14 cellular contexts compared by ENCODE assay signal in genomic region chr12:47193066-47193465, GRCh38.
DNase-seq lines count a peak whose midpoint lies in the region; ATAC-seq and TF ChIP-seq lines count a peak whose summit lies in the region.
"Had no signal": no experiment of that assay in that cellular context is flagged by ENCODE, and none has a peak within 500 bp of the region (broad histone marks: within the 10 kb centered on the region; RNA-seq: fewer than 3 reads in every experiment).

No MANE protein-coding gene starts in this region.

- H3K36me3 Mint-ChIP-seq in activated CD4-positive, alpha-beta T cell treated with anti-CD3 and anti-CD28 coated beads, Interleukin-2, amount 10 ng/mL, durations not matched to agents 7 days and 5 days (ENCODE audit: low read depth) = peaks cover 53% of the 10 kb centered on the region
- H3K36me3 Mint-ChIP-seq in activated T-helper 17 cell treated with anti-CD3 and anti-CD28 coated beads, Interleukin-2, amount 50 U/mL, for 72 hours (ENCODE audit: low read depth) = peaks cover 27% of the 10 kb centered on the region
- peaks cover 10% of the 10 kb centered on the region for H3K36me3 Mint-ChIP-seq in natural killer cell treated with Interleukin-12 subunit alpha and Interleukin-12 subunit beta and Interleukin-15 and Interleukin-18, amount 100 ng/mL, for 72 hours

- H3K27ac Mint-ChIP-seq in activated CD4-positive, alpha-beta T cell treated with anti-CD3 and anti-CD28 coated beads, Interleukin-2, amount 10 ng/mL, durations not matched to agents 7 days and 5 days = peak overlapping the region; percentile 88
- peak overlapping the region; percentile 91 for H3K27ac Mint-ChIP-seq in activated T-helper 17 cell treated with anti-CD3 and anti-CD28 coated beads, Interleukin-2, amount 50 U/mL, for 72 hours
- peak overlapping the region; percentile 95 to 98 for H3K27ac Mint-ChIP-seq in natural killer cell treated with Interleukin-12 subunit alpha and Interleukin-12 subunit beta and Interleukin-15 and Interleukin-18, amount 100 ng/mL, for 72 hours

- H3K4me1 Mint-ChIP-seq in activated CD4-positive, alpha-beta T cell treated with anti-CD3 and anti-CD28 coated beads, Interleukin-2, amount 10 ng/mL, durations not matched to agents 7 days and 5 days = peaks cover 69% of the 10 kb centered on the region
- peaks cover 63% of the 10 kb centered on the region for H3K4me1 Mint-ChIP-seq in activated T-helper 17 cell treated with anti-CD3 and anti-CD28 coated beads, Interleukin-2, amount 50 U/mL, for 72 hours
- H3K4me1 Mint-ChIP-seq in natural killer cell treated with Interleukin-12 subunit alpha and Interleukin-12 subunit beta and Interleukin-15 and Interleukin-18, amount 100 ng/mL, for 72 hours (ENCODE audit: low read depth in 2 of 2) = peaks cover 54 to 61% of the 10 kb centered on the region in 2 donors

- peaks cover 7% of the 10 kb centered on the region for H3K9me3 Mint-ChIP-seq in activated CD4-positive, alpha-beta T cell treated with anti-CD3 and anti-CD28 coated beads, Interleukin-2, amount 10 ng/mL, durations not matched to agents 7 days and 5 days
- peaks cover 3% of the 10 kb centered on the region for H3K9me3 Mint-ChIP-seq in activated T-helper 17 cell treated with anti-CD3 and anti-CD28 coated beads, Interleukin-2, amount 50 U/mL, for 72 hours
- H3K9me3 Mint-ChIP-seq in natural killer cell treated with Interleukin-12 subunit alpha and Interleukin-12 subunit beta and Interleukin-15 and Interleukin-18, amount 100 ng/mL, for 72 hours = peaks cover 4% of the 10 kb centered on the region

- CTCF ChIA-PET in activated CD4-positive, alpha-beta T cell treated with anti-CD3 and anti-CD28 coated beads, Interleukin-2, amount 10 ng/mL, durations not matched to agents 7 days and 5 days (lab: Charles Lee) = interaction anchor here (0.9 to 2.3 kb wide), 8 partner anchors 9 to 204 kb away, joined by 3 to 16 read pairs (median 4); no protein-coding TSS in a partner anchor

- intact Hi-C loops in gastrocnemius medialis (cut with DNase I; ENCODE audit: low total_unique reads) = no loop called here

- H3K36me3 ChIP-seq in KOPT-K1 (ENCODE audit: insufficient read depth, low read length) (no peaks in the 10 kb centered on the region), gastrocnemius medialis (no peaks in the 10 kb centered on the region)
- H3K36me3 ChIP-seq: breast epithelium had no signal

- H3K27me3 ChIP-seq in gastrocnemius medialis = no peaks in the 10 kb centered on the region
- H3K27me3 ChIP-seq: breast epithelium had no signal

- H3K27ac ChIP-seq in KOPT-K1 (ENCODE audit: low read depth, low read length, poor library complexity, severe bottlenecking) = peak overlapping the region; percentile 77
- H3K27ac ChIP-seq in gastrocnemius medialis = no peak overlapping the region
- H3K27ac ChIP-seq: breast epithelium, parathyroid adenoma had no signal

- peak overlapping the region; percentile 45 for H3K4me3 Mint-ChIP-seq in activated CD4-positive, alpha-beta T cell treated with anti-CD3 and anti-CD28 coated beads, Interleukin-2, amount 10 ng/mL, durations not matched to agents 7 days and 5 days
- H3K4me3 Mint-ChIP-seq in activated T-helper 17 cell treated with anti-CD3 and anti-CD28 coated beads, Interleukin-2, amount 50 U/mL, for 72 hours = peak overlapping the region; percentile 88
- peak overlapping the region; percentile 82 for H3K4me3 Mint-ChIP-seq in natural killer cell treated with Interleukin-12 subunit alpha and Interleukin-12 subunit beta and Interleukin-15 and Interleukin-18, amount 100 ng/mL, for 72 hours

- POLR2A ChIA-PET in activated CD4-positive, alpha-beta T cell treated with anti-CD3 and anti-CD28 coated beads, Interleukin-2, amount 10 ng/mL, durations not matched to agents 7 days and 5 days (lab: Charles Lee) = no interaction called here

- H3K9me3 ChIP-seq in KOPT-K1 (ENCODE audit: insufficient read depth, low read length, poor library complexity, severe bottlenecking) (no peaks in the 10 kb centered on the region), gastrocnemius medialis (no peaks in the 10 kb centered on the region)
- H3K9me3 ChIP-seq: breast epithelium had no signal

- no peaks in the 10 kb centered on the region for H3K4me1 ChIP-seq in gastrocnemius medialis
- H3K4me1 ChIP-seq: breast epithelium, parathyroid adenoma had no signal

- TF ChIP-seq POLR2A in gastrocnemius medialis (IDR thresholded peaks at IDR 0.05) = no peak

- no peaks in the 10 kb centered on the region for H3K27me3 Mint-ChIP-seq in activated CD4-positive, alpha-beta T cell treated with anti-CD3 and anti-CD28 coated beads, Interleukin-2, amount 10 ng/mL, durations not matched to agents 7 days and 5 days
- H3K27me3 Mint-ChIP-seq in activated T-helper 17 cell treated with anti-CD3 and anti-CD28 coated beads, Interleukin-2, amount 50 U/mL, for 72 hours = no peaks in the 10 kb centered on the region
- no peaks in the 10 kb centered on the region for H3K27me3 Mint-ChIP-seq in natural killer cell treated with Interleukin-12 subunit alpha and Interleukin-12 subunit beta and Interleukin-15 and Interleukin-18, amount 100 ng/mL, for 72 hours

- H3K4me3 ChIP-seq in gastrocnemius medialis = no peak overlapping the region
- H3K4me3 ChIP-seq: breast epithelium had no signal

- ATAC-seq in activated T-helper 17 cell treated with anti-CD3 and anti-CD28 coated beads, Interleukin-2, amount 50 U/mL, for 72 hours (replicated peaks) = peak; percentile 43
- ATAC-seq in natural killer cell treated with Interleukin-12 subunit alpha and Interleukin-12 subunit beta and Interleukin-15 and Interleukin-18, amount 100 ng/mL, for 72 hours = peak; percentile 88 to 91
- ATAC-seq in gastrocnemius medialis = no peak

- in situ Hi-C loops in KBM-7 (cut with MboI; ENCODE audit: low pct_unique_long_range_greater_than_20kb, low sequenced_read_pairs) = loop anchor here (25.0 kb wide), 1 partner anchor 106 kb away; the partner anchor contains the start of genes AMIGO2 and PCED1B
- in situ Hi-C loops in gastrocnemius medialis (cut with MboI; ENCODE audit: low sequenced_read_pairs in 4 of 4) = no loop called here

- TF ChIP-seq CTCF in gastrocnemius medialis (IDR thresholded peaks at IDR 0.05 in 4 of 5, conservative IDR thresholded peaks at IDR 0.05 in 1 of 5) = no peak

- DNase-seq in activated CD4-positive, alpha-beta T cell treated with anti-CD3 and anti-CD28 coated beads, Interleukin-2, amount 10 ng/mL, durations not matched to agents 7 days and 5 days = no peak
- DNase-seq in activated CD4-positive, alpha-beta T cell treated with anti-CD3 and anti-CD28 coated beads, Interleukin-2, amount 50 U/mL, for 4 hours = no peak
- DNase-seq in natural killer cell treated with Interleukin-12 subunit alpha and Interleukin-12 subunit beta and Interleukin-15 and Interleukin-18, amount 100 ng/mL, for 72 hours (ENCODE audit: low spot score) = no peak
- DNase-seq in nucleus accumbens (lab: John Stamatoyannopoulos, UW) (no peak), KBM-7 (no peak), gastrocnemius medialis (no peak)
- DNase-seq: activated CD4-positive, CD25-positive, alpha-beta regulatory T cell; hypothalamus; NCI-H2081; NCI-H82 had no signal

Comparison
In these comparisons a context has a peak if more than half of its experiments do, and no peak if none do; other contexts are left out.
1. ATAC-seq: peak in activated T-helper 17 cell treated with anti-CD3 and anti-CD28 coated beads, Interleukin-2, amount 50 U/mL, for 72 hours (single experiment) and natural killer cell treated with Interleukin-12 subunit alpha and Interleukin-12 subunit beta and Interleukin-15 and Interleukin-18, amount 100 ng/mL, for 72 hours (2 of 2); none in gastrocnemius medialis (0 of 2).
2. Peak in every context shown above with its lines, with median percentiles within 50 percentile points of each other: H3K27ac Mint-ChIP-seq and H3K4me3 Mint-ChIP-seq.